8 cellular contexts compared by ENCODE assay signal in genomic region chr22:38755155-38755910, GRCh38. TPM values are rescaled to one million over a fixed set of nuclear protein-coding genes. Genes with fewer than 3 reads are reported as not detected.
DNase-seq lines count a peak whose midpoint lies in the region; ATAC-seq and TF ChIP-seq lines count a peak whose summit lies in the region.

No MANE protein-coding gene starts in this region.

- H3K36me3 Mint-ChIP-seq in activated CD4-positive, alpha-beta T cell treated with anti-CD3 and anti-CD28 coated beads, Interleukin-2, amount 10 ng/mL, durations not matched to agents 7 days and 5 days (ENCODE audit: low read depth) = peaks cover 59% of the 10 kb centered on the region

- CTCF ChIA-PET in activated CD4-positive, alpha-beta T cell treated with anti-CD3 and anti-CD28 coated beads, Interleukin-2, amount 10 ng/mL, durations not matched to agents 7 days and 5 days (lab: Charles Lee) = interaction anchor here (1.1 to 2.1 kb wide), 2 partner anchors 11 to 14 kb away, joined by 4 to 7 read pairs; no protein-coding TSS in a partner anchor

- TF ChIP-seq CTCF in liver (IDR thresholded peaks at IDR 0.05; ENCODE audit: low read depth, low read length, missing input control) = no peak

- H3K27ac Mint-ChIP-seq in activated CD4-positive, alpha-beta T cell treated with anti-CD3 and anti-CD28 coated beads, Interleukin-2, amount 10 ng/mL, durations not matched to agents 7 days and 5 days = peak overlapping the region; percentile 100

- H3K4me1 Mint-ChIP-seq in activated CD4-positive, alpha-beta T cell treated with anti-CD3 and anti-CD28 coated beads, Interleukin-2, amount 10 ng/mL, durations not matched to agents 7 days and 5 days = peaks cover 45% of the 10 kb centered on the region

- H3K4me3 ChIP-seq in ectodermal cell (ENCODE audit: insufficient read depth, low read depth, low read length) = peak overlapping the region; percentile 61
- peak overlapping the region; percentile 80 to 93 (median 93) for H3K4me3 ChIP-seq in liver (ENCODE audit: low read depth in 1 of 3, low read length in 3 of 3)

- peaks cover 14% of the 10 kb centered on the region for H3K27me3 ChIP-seq in ectodermal cell (ENCODE audit: control insufficient read depth, insufficient read depth, low read length, poor library complexity, severe bottlenecking)
- H3K27me3 ChIP-seq in liver (ENCODE audit: control insufficient read depth in 4 of 4, insufficient read depth in 4 of 4, low read length in 3 of 4) = no peaks in the 10 kb centered on the region

- in situ Hi-C loops in G401 (cut with HindIII; ENCODE audit: low sequenced_read_pairs) = no loop called here

- peak overlapping the region; percentile 93 to 96 for H3K9ac ChIP-seq in liver (ENCODE audit: low read depth in 1 of 2, low read length in 2 of 2)

- 1% methylated on average over 74 of the region's 74 CpGs for WGBS in ectodermal cell, 2 experiments
- WGBS in liver = under 1% methylated on average over 74 of the region's 74 CpGs

- H3K4me1 ChIP-seq in ectodermal cell (ENCODE audit: control insufficient read depth, insufficient read depth, low read length) (peaks cover 15% of the 10 kb centered on the region), liver (ENCODE audit: control insufficient read depth in 4 of 4, insufficient read depth in 4 of 4, low read length in 3 of 4) (peaks cover 7 to 51% (median 16%) of the 10 kb centered on the region in 4 donors)

- H3K9me3 ChIP-seq in ectodermal cell (ENCODE audit: control insufficient read depth, low read length) = no peaks in the 10 kb centered on the region
- H3K9me3 ChIP-seq in liver (ENCODE audit: control insufficient read depth in 4 of 4, low read length in 3 of 4) = no peaks in the 10 kb centered on the region

- peak overlapping the region; percentile 98 for H3K4me3 Mint-ChIP-seq in activated CD4-positive, alpha-beta T cell treated with anti-CD3 and anti-CD28 coated beads, Interleukin-2, amount 10 ng/mL, durations not matched to agents 7 days and 5 days

- H3K9me3 Mint-ChIP-seq in activated CD4-positive, alpha-beta T cell treated with anti-CD3 and anti-CD28 coated beads, Interleukin-2, amount 10 ng/mL, durations not matched to agents 7 days and 5 days = no peaks in the 10 kb centered on the region

- POLR2A ChIA-PET in activated CD4-positive, alpha-beta T cell treated with anti-CD3 and anti-CD28 coated beads, Interleukin-2, amount 10 ng/mL, durations not matched to agents 7 days and 5 days (lab: Charles Lee) = interaction anchor here (1.0 kb wide), 1 partner anchor 21 kb away, joined by 3 read pairs; no protein-coding TSS in a partner anchor

- peak; percentile 28 for ATAC-seq in GM21737 (IDR thresholded peaks at IDR 0.05; ENCODE audit: unreplicated experiment)

- H3K36me3 ChIP-seq in ectodermal cell (ENCODE audit: control insufficient read depth, insufficient read depth, low read length) (no peaks in the 10 kb centered on the region), liver (ENCODE audit: control insufficient read depth in 4 of 4, insufficient read depth in 3 of 4, low read depth in 1 of 4, low read length in 3 of 4) (peaks cover 16 to 18% (median 17%) of the 10 kb centered on the region in 4 donors)

- TF ChIP-seq RAD21 in liver (IDR thresholded peaks at IDR 0.05) = peak in 1 of 2 donors; percentile 30

- DNase-seq in G401 (ENCODE audit: low spot score) (peak; percentile 72), LHCN-M2 (ENCODE audit: low read depth) (peak; percentile 89), NCI-H446 (lab: John Stamatoyannopoulos, UW) (no peak)
- peak; percentile 49 for DNase-seq in activated CD4-positive, alpha-beta T cell treated with anti-CD3 and anti-CD28 coated beads, Interleukin-2, amount 10 ng/mL, durations not matched to agents 7 days and 5 days
- peak; percentile 45 for DNase-seq in stimulated activated CD8-positive, alpha-beta memory T cell treated with anti-CD3 and anti-CD28 coated beads, Interleukin-12 subunit alpha, Interleukin-12 subunit beta, amount 100 ng/mL, for 4 hours (ENCODE audit: low read depth)

- H3K27ac ChIP-seq in ectodermal cell (ENCODE audit: insufficient read depth, low read depth, low read length, poor library complexity, severe bottlenecking) (peak overlapping the region; percentile 79), liver (ENCODE audit: low read depth in 1 of 2, low read length in 2 of 2) (peak overlapping the region; percentile 99)

- no peaks in the 10 kb centered on the region for H3K27me3 Mint-ChIP-seq in activated CD4-positive, alpha-beta T cell treated with anti-CD3 and anti-CD28 coated beads, Interleukin-2, amount 10 ng/mL, durations not matched to agents 7 days and 5 days

TF ChIP-seq in liver, 16 proteins besides CTCF, POLR2A, EP300 and RAD21 (continues in another document):
- peak; percentile 49 for TF ChIP-seq HNF4G (IDR thresholded peaks at IDR 0.05)
- TF ChIP-seq NR2F2 (IDR thresholded peaks at IDR 0.05) = peak; percentile 91
- TF ChIP-seq YY1 (IDR thresholded peaks at IDR 0.05) = peak; percentile 51
- TF ChIP-seq REST (IDR thresholded peaks at IDR 0.05) = peak; percentile 87
- TF ChIP-seq MAX (IDR thresholded peaks at IDR 0.05) = no peak
- peak in 1 of 2 donors; percentile 50 for TF ChIP-seq EGR1 (IDR thresholded peaks at IDR 0.05; ENCODE audit: low read depth in 2 of 2)

RNA-seq across cellular contexts. Expression of gene SUN2, which starts 0.5 kb away (rescaled TPM):
- total RNA-seq in G401 (2014; rRNA removed; shearing (Covaris generic)) = 19.4 and 23.9 TPM in 2 replicates
- total RNA-seq in LHCN-M2 (2014; rRNA removed) = 136 and 140 TPM in 2 replicates
- 58.4 TPM for polyA plus RNA-seq in LHCN-M2 (2012)
- 100 to 1,000 TPM; 582 to 702 TPM for total RNA-seq in activated CD4-positive, alpha-beta T cell treated with anti-CD3 and anti-CD28 coated beads, Interleukin-2, amount 10 ng/mL, durations not matched to agents 7 days and 5 days
- 22.4 TPM for polyA plus RNA-seq in ectodermal cell (2013, experiment 1 of 4)
- 20.0 TPM for polyA plus RNA-seq in ectodermal cell (2013, experiment 2 of 4)
- 23.1 TPM for polyA plus RNA-seq in ectodermal cell (2013, experiment 3 of 4)
- 22.5 TPM for polyA plus RNA-seq in ectodermal cell (2013, experiment 4 of 4)
- 100 to 1,000 TPM in 1 of 2 donors, 10 to 100 TPM in 1; 53.3 to 170 TPM for total RNA-seq in liver
- 100 to 1,000 TPM in 1 of 2 donors, 10 to 100 TPM in 1; 13.1 to 110 TPM for polyA plus RNA-seq in liver

RNA-seq across cellular contexts. Expression of gene DNAL4, which starts 38.6 kb away (rescaled TPM):
- 17.9 and 30.9 TPM in 2 replicates for total RNA-seq in G401 (2014; rRNA removed; shearing (Covaris generic))
- total RNA-seq in LHCN-M2 (2014; rRNA removed) (19.0 and 22.6 TPM in 2 replicates), liver (1 to 10 TPM; 4.0 to 5.6 TPM)
- polyA plus RNA-seq in LHCN-M2 (2012) = 17.5 TPM
- total RNA-seq in activated CD4-positive, alpha-beta T cell treated with anti-CD3 and anti-CD28 coated beads, Interleukin-2, amount 10 ng/mL, durations not matched to agents 7 days and 5 days = 10 to 100 TPM in 1 of 2 experiments, 1 to 10 TPM in 1; 7.9 to 10.2 TPM
- 27.0 TPM for polyA plus RNA-seq in ectodermal cell (2013, experiment 1 of 4)
- polyA plus RNA-seq in ectodermal cell (2013, experiment 2 of 4) = 27.3 TPM
- 22.8 TPM for polyA plus RNA-seq in ectodermal cell (2013, experiment 3 of 4)
- polyA plus RNA-seq in ectodermal cell (2013, experiment 4 of 4) = 27.5 TPM
- 1 to 10 TPM; 4.9 TPM for polyA plus RNA-seq in liver

RNA-seq across cellular contexts. Expression of gene GTPBP1, which starts 49.6 kb away (rescaled TPM):
- total RNA-seq in G401 (2014; rRNA removed; shearing (Covaris generic)) = 30.5 and 35.9 TPM in 2 replicates
- total RNA-seq in LHCN-M2 (2014; rRNA removed) (24.5 and 26.4 TPM in 2 replicates), liver (10 to 100 TPM; 24.3 to 56.3 TPM)
- polyA plus RNA-seq in LHCN-M2 (2012) = 20.5 TPM
- total RNA-seq in activated CD4-positive, alpha-beta T cell treated with anti-CD3 and anti-CD28 coated beads, Interleukin-2, amount 10 ng/mL, durations not matched to agents 7 days and 5 days = 10 to 100 TPM; 68.5 to 77.1 TPM
- 64.2 TPM for polyA plus RNA-seq in ectodermal cell (2013, experiment 1 of 4)
- 70.5 TPM for polyA plus RNA-seq in ectodermal cell (2013, experiment 2 of 4)
- polyA plus RNA-seq in ectodermal cell (2013, experiment 3 of 4) = 53.1 TPM
- polyA plus RNA-seq in ectodermal cell (2013, experiment 4 of 4) = 60.0 TPM
- polyA plus RNA-seq in liver = 1 to 10 TPM; 5.3 to 7.8 TPM

RNA-seq across cellular contexts. Expression of gene JOSD1, which starts 54.6 kb away (rescaled TPM):
- 33.3 and 41.4 TPM in 2 replicates for total RNA-seq in G401 (2014; rRNA removed; shearing (Covaris generic))
- total RNA-seq in LHCN-M2 (2014; rRNA removed) = 54.6 and 65.0 TPM in 2 replicates
- polyA plus RNA-seq in LHCN-M2 (2012) = 33.3 TPM
- 10 to 100 TPM; 56.4 to 61.8 TPM for total RNA-seq in activated CD4-positive, alpha-beta T cell treated with anti-CD3 and anti-CD28 coated beads, Interleukin-2, amount 10 ng/mL, durations not matched to agents 7 days and 5 days
- polyA plus RNA-seq in ectodermal cell (2013, experiment 1 of 4) = 28.7 TPM
- 29.7 TPM for polyA plus RNA-seq in ectodermal cell (2013, experiment 2 of 4)
- 24.7 TPM for polyA plus RNA-seq in ectodermal cell (2013, experiment 3 of 4)
- polyA plus RNA-seq in ectodermal cell (2013, experiment 4 of 4) = 29.1 TPM
- total RNA-seq in liver = 10 to 100 TPM; 15.6 to 20.6 TPM
- 10 to 100 TPM in 1 of 2 donors, 1 to 10 TPM in 1; 3.4 to 13.8 TPM for polyA plus RNA-seq in liver

Comparison
In these comparisons a context has a peak if more than half of its experiments do, and no peak if none do; other contexts are left out.
1. DNase-seq: peak in G401 (single experiment), LHCN-M2 (single experiment), activated CD4-positive, alpha-beta T cell treated with anti-CD3 and anti-CD28 coated beads, Interleukin-2, amount 10 ng/mL, durations not matched to agents 7 days and 5 days (single experiment) and stimulated activated CD8-positive, alpha-beta memory T cell treated with anti-CD3 and anti-CD28 coated beads, Interleukin-12 subunit alpha, Interleukin-12 subunit beta, amount 100 ng/mL, for 4 hours (single experiment); none in NCI-H446 (0 of 2).